22 cellular contexts compared by ENCODE assay signal in the genomic region with DNA sequence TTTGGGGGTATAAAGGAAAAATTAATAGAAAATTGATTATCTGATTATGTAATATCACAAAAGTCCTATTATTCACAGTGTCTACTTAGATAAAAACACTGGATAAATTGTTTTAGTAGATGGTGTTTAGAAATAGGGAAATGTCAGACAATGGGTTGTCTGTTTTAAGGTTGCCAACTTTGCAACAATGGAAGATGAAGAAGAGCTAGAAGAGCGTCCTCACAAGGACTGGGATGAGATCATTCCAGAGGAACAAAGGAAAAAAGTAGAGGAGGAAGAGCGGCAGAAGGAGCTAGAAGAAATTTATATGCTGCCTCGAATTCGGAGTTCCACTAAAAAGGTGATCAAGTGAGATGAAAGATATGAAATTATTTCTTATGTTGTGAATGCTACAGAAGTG.
A peak's percentile ranks its signal among the peaks of the same experiment; 100 is the strongest.
DNase-seq lines count a peak whose midpoint lies in the region; ATAC-seq and TF ChIP-seq lines count a peak whose summit lies in the region.
"Had no signal": no experiment of that assay in that cellular context is flagged by ENCODE, and none has a peak within 500 bp of the region (broad histone marks: within the 10 kb centered on the region; RNA-seq: fewer than 3 reads in every experiment).

No MANE protein-coding gene starts in this region.

- no peak for ATAC-seq in CD4-positive, CD25-positive, alpha-beta regulatory T cell (ENCODE audit: low read depth in 2 of 2)
- ATAC-seq in T-cell (replicated peaks in 1 of 4), result no peak
- no peak for ATAC-seq in left ventricle myocardium superior
- ATAC-seq: foreskin keratinocyte had no signal

- no peak for DNase-seq in CD4-positive, CD25-positive, alpha-beta regulatory T cell
- DNase-seq in T-cell (no peak), endodermal cell (no peak), nephron progenitor cell (no peak), left ventricle myocardium superior (no peak), NCI-H1092 treated with DMSO at 0.1 percent for 48 hours (lab: John Stamatoyannopoulos, UW) (no peak), Karpas-422 (no peak)
- DNase-seq in activated effector memory CD4-positive, alpha-beta T cell treated with Interleukin-2 at 50 U/mL for 16 hours, result no peak
- DNase-seq: activated B cell treated with CpG ODN at 0.5 μM for 24 hours; activated CD8-positive, alpha-beta memory T cell treated with anti-CD3 and anti-CD28 coated beads for 24 hours; activated effector memory CD4-positive, alpha-beta T cell treated with anti-CD3 and anti-CD28 coated beads, Interleukin-2, amount 50 U/mL, for 16 hours; DMS79; foreskin keratinocyte; H7; NCI-H1436; NCI-H2227 treated with DMSO at 0.1 percent for 48 hours; NCI-H774; occipital lobe; PC-9; right lobe of liver; stimulated activated CD4-positive, alpha-beta T cell treated with anti-CD3 and anti-CD28 coated beads, Interleukin-15, amount 100 ng/mL, for 24 hours had no signal

- H3K4me3 Mint-ChIP-seq in CD4-positive, CD25-positive, alpha-beta regulatory T cell, result no peak overlapping the region
- H3K4me3 Mint-ChIP-seq in T-cell, result peak overlapping the region in 1 of 3 donors; percentile 0
- no peak overlapping the region for H3K4me3 Mint-ChIP-seq in endodermal cell
- H3K4me3 Mint-ChIP-seq in nephron progenitor cell, result no peak overlapping the region
- H3K4me3 Mint-ChIP-seq: activated B cell treated with CpG ODN at 0.5 μM for 24 hours had no signal

- no peak overlapping the region for H2AFZ ChIP-seq in Karpas-422 (ENCODE audit: low read length)
- H2AFZ ChIP-seq: PC-9 had no signal

- H3K27me3 Mint-ChIP-seq in CD4-positive, CD25-positive, alpha-beta regulatory T cell, result no peaks in the 10 kb centered on the region
- H3K27me3 Mint-ChIP-seq in T-cell (no peaks in the 10 kb centered on the region), endodermal cell (ENCODE audit: insufficient read depth) (no peaks in the 10 kb centered on the region), nephron progenitor cell (ENCODE audit: low read depth, poor library complexity) (no peaks in the 10 kb centered on the region)
- H3K27me3 Mint-ChIP-seq: activated B cell treated with CpG ODN at 0.5 μM for 24 hours had no signal

- H3K9me2 ChIP-seq in Karpas-422 (replicated peaks; ENCODE audit: insufficient read depth, low read length), result no peaks in the 10 kb centered on the region

- intact Hi-C loops in left ventricle myocardium superior (cut with micrococcal nuclease), result no loop called here

- H3K79me2 ChIP-seq in Karpas-422 (ENCODE audit: low read length), result no peaks in the 10 kb centered on the region

- CTCF ChIA-PET in T-cell (lab: Charles Lee), result interaction anchor here in 1 of 2 donors (1.0 to 1.2 kb wide), 3 partner anchors 18 to 187 kb away, joined by 3 read pairs; no protein-coding TSS in a partner anchor

- no peak for TF ChIP-seq CTCF in endodermal cell (conservative IDR thresholded peaks at IDR 0.05)
- TF ChIP-seq CTCF in nephron progenitor cell (IDR thresholded peaks at IDR 0.05), result no peak

- no peak overlapping the region for H3K4me2 ChIP-seq in Karpas-422 (ENCODE audit: low read depth, low read length, poor library complexity, severe bottlenecking)
- H3K4me2 ChIP-seq: PC-9 had no signal

- H3K27ac ChIP-seq in CD4-positive, CD25-positive, alpha-beta regulatory T cell (ENCODE audit: insufficient read depth, low read length, poor library complexity, severe bottlenecking), result no peak overlapping the region
- H3K27ac ChIP-seq in endodermal cell (ENCODE audit: low read depth, low read length) (no peak overlapping the region), Karpas-422 (ENCODE audit: low read length) (no peak overlapping the region)
- H3K27ac ChIP-seq: foreskin keratinocyte, right lobe of liver, SJSA1 had no signal

- peak overlapping the region; percentile 0 for H3K9ac ChIP-seq in endodermal cell (ENCODE audit: extremely low read depth, low read length, poor library complexity, severe bottlenecking)
- no peak overlapping the region for H3K9ac ChIP-seq in Karpas-422 (ENCODE audit: low read length)

- H4K20me1 ChIP-seq in Karpas-422 (ENCODE audit: insufficient read depth, low read depth, low read length), result no peaks in the 10 kb centered on the region

- peaks cover 93% of the 10 kb centered on the region for H3K36me3 ChIP-seq in CD4-positive, CD25-positive, alpha-beta regulatory T cell (ENCODE audit: control insufficient read depth, insufficient read depth, low read length)
- H3K36me3 ChIP-seq in endodermal cell (ENCODE audit: control insufficient read depth, insufficient read depth, low read length), result peaks cover 95% of the 10 kb centered on the region
- peaks cover 44% of the 10 kb centered on the region for H3K36me3 ChIP-seq in Karpas-422 (ENCODE audit: insufficient read depth, low read length)

- 92 to 95% methylated on average over 4 of the region's 4 CpGs for WGBS in endodermal cell (ENCODE audit: insufficient coverage in 1 of 2, insufficient read length in 1 of 2), 2 experiments

- peaks cover 4 to 21% (median 12%) of the 10 kb centered on the region in 4 donors for H3K4me1 Mint-ChIP-seq in CD4-positive, CD25-positive, alpha-beta regulatory T cell
- peaks cover 12 to 14% (median 13%) of the 10 kb centered on the region in 3 donors for H3K4me1 Mint-ChIP-seq in T-cell
- H3K4me1 Mint-ChIP-seq in endodermal cell, result peaks cover 10% of the 10 kb centered on the region
- H3K4me1 Mint-ChIP-seq in nephron progenitor cell, result no peaks in the 10 kb centered on the region

- H3K4me1 ChIP-seq in CD4-positive, CD25-positive, alpha-beta regulatory T cell (ENCODE audit: control insufficient read depth, insufficient read depth, low read length, poor library complexity, severe bottlenecking), result peaks cover 12% of the 10 kb centered on the region
- H3K4me1 ChIP-seq in endodermal cell (ENCODE audit: control insufficient read depth, insufficient read depth, low read length) (peaks cover 7% of the 10 kb centered on the region), Karpas-422 (ENCODE audit: low read length) (peaks cover under 1% of the 10 kb centered on the region)
- H3K4me1 ChIP-seq: right lobe of liver had no signal

- POLR2A ChIA-PET in T-cell (lab: Charles Lee), result no interaction called here

- H3K9me3 Mint-ChIP-seq in CD4-positive, CD25-positive, alpha-beta regulatory T cell, result no peaks in the 10 kb centered on the region
- H3K9me3 Mint-ChIP-seq in T-cell (no peaks in the 10 kb centered on the region), endodermal cell (no peaks in the 10 kb centered on the region), nephron progenitor cell (no peaks in the 10 kb centered on the region)
- H3K9me3 Mint-ChIP-seq: activated B cell treated with CpG ODN at 0.5 μM for 24 hours had no signal

- no peak overlapping the region for H3K4me3 ChIP-seq in CD4-positive, CD25-positive, alpha-beta regulatory T cell (ENCODE audit: low read depth, low read length)
- H3K4me3 ChIP-seq in endodermal cell (ENCODE audit: low read length) (no peak overlapping the region), Karpas-422 (ENCODE audit: low read length) (no peak overlapping the region)
- H3K4me3 ChIP-seq: PC-9, right lobe of liver, SJSA1 had no signal

- no peaks in the 10 kb centered on the region for H3K27me3 ChIP-seq in CD4-positive, CD25-positive, alpha-beta regulatory T cell (ENCODE audit: control insufficient read depth, insufficient read depth, low read length)
- H3K27me3 ChIP-seq in endodermal cell (ENCODE audit: control insufficient read depth, insufficient read depth, low read length, poor library complexity, severe bottlenecking) (no peaks in the 10 kb centered on the region), Karpas-422 (ENCODE audit: low read length) (no peaks in the 10 kb centered on the region)
- H3K27me3 ChIP-seq: foreskin keratinocyte, right lobe of liver, SJSA1 had no signal

- H3K27ac Mint-ChIP-seq in CD4-positive, CD25-positive, alpha-beta regulatory T cell, result peak overlapping the region in 2 of 3 donors; percentile 30 to 91
- H3K27ac Mint-ChIP-seq in T-cell (peak overlapping the region; percentile 5 to 65), endodermal cell (peak overlapping the region; percentile 88), nephron progenitor cell (peak overlapping the region; percentile 3)
- H3K27ac Mint-ChIP-seq: activated B cell treated with CpG ODN at 0.5 μM for 24 hours had no signal

- peaks cover 37% of the 10 kb centered on the region for H3K36me3 Mint-ChIP-seq in CD4-positive, CD25-positive, alpha-beta regulatory T cell
- peaks cover 35% of the 10 kb centered on the region for H3K36me3 Mint-ChIP-seq in T-cell
- peaks cover 54% of the 10 kb centered on the region for H3K36me3 Mint-ChIP-seq in endodermal cell (ENCODE audit: low read depth)
- H3K36me3 Mint-ChIP-seq in nephron progenitor cell (ENCODE audit: low read depth), result peaks cover 45% of the 10 kb centered on the region

- H3K9me3 ChIP-seq in CD4-positive, CD25-positive, alpha-beta regulatory T cell (ENCODE audit: control insufficient read depth in 2 of 2, low read length in 2 of 2), result no peaks in the 10 kb centered on the region
- no peaks in the 10 kb centered on the region for H3K9me3 ChIP-seq in endodermal cell (ENCODE audit: control insufficient read depth, low read length)
- no peaks in the 10 kb centered on the region for H3K9me3 ChIP-seq in Karpas-422 (ENCODE audit: low read length)
- H3K9me3 ChIP-seq: right lobe of liver, SJSA1 had no signal

Comparison
In these comparisons a context has a peak if more than half of its experiments do, and no peak if none do; other contexts are left out.
1. H3K27ac Mint-ChIP-seq: peak in every context shown above with its lines; median percentile 88 in endodermal cell; 60 in CD4-positive, CD25-positive, alpha-beta regulatory T cell; 35 in T-cell; 3 in nephron progenitor cell.